In the genomic region with DNA sequence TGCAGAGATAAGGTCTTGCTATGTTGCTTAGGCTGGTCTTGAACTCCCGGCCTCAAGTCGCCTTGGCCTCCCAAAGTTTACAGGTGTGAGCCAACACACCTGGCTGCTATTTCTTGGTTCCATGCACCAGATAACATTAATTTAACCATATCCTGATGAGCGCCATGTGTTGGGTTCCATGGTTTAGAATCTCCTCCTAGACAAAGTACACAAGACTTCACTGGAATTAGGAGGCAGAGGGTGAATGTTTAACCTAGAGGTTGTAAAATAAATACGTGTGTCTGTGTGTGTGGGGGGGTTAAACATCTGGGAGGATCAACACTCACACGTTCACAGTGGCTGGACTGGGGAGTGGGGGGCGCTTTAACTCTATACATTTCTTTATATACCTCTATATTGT, we compare ENCODE assay signal across 23 cellular contexts. TPM values are rescaled to one million over a fixed set of nuclear protein-coding genes. Genes with fewer than 3 reads are reported as not detected.
DNase-seq lines count a peak whose midpoint lies in the region; ATAC-seq, FAIRE-seq and TF ChIP-seq lines count a peak whose summit lies in the region.
"Had no signal": no experiment of that assay in that cellular context is flagged by ENCODE, and none has a peak within 500 bp of the region (broad histone marks: within the 10 kb centered on the region; RNA-seq: fewer than 3 reads in every experiment).

No MANE protein-coding gene starts in this region.

- ATAC-seq in right lobe of liver (peak in 3 of 4 donors; percentile 76 to 84 (median 78)), HG02852 (IDR thresholded peaks at IDR 0.05; ENCODE audit: unreplicated experiment) (no peak)
- ATAC-seq: PC-3 had no signal

- H3K27me3 ChIP-seq in colonic mucosa: no peaks in the 10 kb centered on the region
- no peaks in the 10 kb centered on the region for H3K27me3 ChIP-seq in right lobe of liver
- no peaks in the 10 kb centered on the region for H3K27me3 ChIP-seq in small intestine (ENCODE audit: control insufficient read depth in 2 of 2, insufficient read depth in 2 of 2, low read length in 2 of 2)
- H3K27me3 ChIP-seq in brain microvascular endothelial cell (replicated peaks): no peaks in the 10 kb centered on the region

- H3K4me1 ChIP-seq in colonic mucosa (no peaks in the 10 kb centered on the region), right lobe of liver (peaks cover 0 to 9% (median 0%) of the 10 kb centered on the region in 4 donors), small intestine (ENCODE audit: control insufficient read depth in 2 of 2, insufficient read depth in 1 of 2, low read depth in 1 of 2, low read length in 1 of 2) (peaks cover 0 to 2% of the 10 kb centered on the region in 2 donors)

- no peaks in the 10 kb centered on the region for H3K36me3 ChIP-seq in colonic mucosa
- H3K36me3 ChIP-seq in right lobe of liver: no peaks in the 10 kb centered on the region
- H3K36me3 ChIP-seq in small intestine (ENCODE audit: control insufficient read depth in 2 of 2, insufficient read depth in 2 of 2, low read length in 2 of 2): no peaks in the 10 kb centered on the region
- H3K36me3 ChIP-seq in brain microvascular endothelial cell (replicated peaks): no peaks in the 10 kb centered on the region

- no peak for TF ChIP-seq POLR2A in right lobe of liver (IDR thresholded peaks at IDR 0.05)

- in situ Hi-C loops in brain microvascular endothelial cell (cut with HindIII; ENCODE audit: low pct_ligation_motif_present, low sequenced_read_pairs): no loop called here

- intact Hi-C loops in colonic mucosa (cut with DNase I): no loop called here
- intact Hi-C loops in right lobe of liver (cut with DNase I): no loop called here

- H3K9me3 ChIP-seq in colonic mucosa (no peaks in the 10 kb centered on the region), right lobe of liver (no peaks in the 10 kb centered on the region), small intestine (ENCODE audit: control insufficient read depth, low read depth) (no peaks in the 10 kb centered on the region)

- H3K27ac ChIP-seq in colonic mucosa (no peak overlapping the region), right lobe of liver (no peak overlapping the region), small intestine (ENCODE audit: low read depth in 1 of 2, low read length in 1 of 2) (no peak overlapping the region), brain microvascular endothelial cell (no peak overlapping the region)
- H3K27ac ChIP-seq: HL-60 had no signal

- no peak for FAIRE-seq in small intestine (lab: Jason Lieb, UNC)
- FAIRE-seq: GM12892, GM19239 had no signal

- WGBS in right lobe of liver (ENCODE audit: insufficient coverage, low coverage, low lambda C conversion rate, missing lambda C conversion rate): 42% methylated on average over 6 of the region's 6 CpGs
- WGBS in small intestine, 3 donors: 15 to 60% (median 27%) methylated on average over 6 of the region's 6 CpGs

- H3K9ac ChIP-seq in colonic mucosa (ENCODE audit: low read depth in 2 of 2, low read length in 2 of 2): no peak overlapping the region

- H3K4me3 ChIP-seq in colonic mucosa (no peak overlapping the region), right lobe of liver (no peak overlapping the region), small intestine (ENCODE audit: low read depth in 1 of 2, low read length in 2 of 2) (no peak overlapping the region), brain microvascular endothelial cell (ENCODE audit: low read depth, low read length) (no peak overlapping the region)

- TF ChIP-seq CTCF in colonic mucosa (IDR thresholded peaks at IDR 0.05): no peak
- TF ChIP-seq CTCF in right lobe of liver (IDR thresholded peaks at IDR 0.05): no peak
- TF ChIP-seq CTCF in brain microvascular endothelial cell (IDR thresholded peaks at IDR 0.05; ENCODE audit: low read depth, low read length, missing control alignments): no peak

- peak; percentile 27 for DNase-seq in DMS53 treated with DMSO at 0.1 percent for 48 hours (lab: John Stamatoyannopoulos, UW; ENCODE audit: unreplicated experiment)
- peak; percentile 41 for DNase-seq in colonic mucosa
- peak in 1 of 3 donors; percentile 1 for DNase-seq in right lobe of liver
- peak; percentile 82 for DNase-seq in small intestine
- no peak for DNase-seq in stimulated activated CD4-positive, alpha-beta T cell treated with anti-CD3 and anti-CD28 coated beads, Interleukin-1b, Interleukin-23, amount 100 ng/mL, for 48 hours
- no peak for DNase-seq in brain microvascular endothelial cell
- no peak for DNase-seq in NOMO-1 treated with dmso at 0.1 percent for 144 hours (lab: John Stamatoyannopoulos, UW; ENCODE audit: unreplicated experiment)
- DNase-seq: AML-193; Calu3; DND-41; GDM1; GOT3; KG1; NCI-H1092; NCI-H2107; NCI-H226; NCI-H526 treated with DMSO at 0.1 percent for 48 hours; NK-92 treated with Interleukin-12 subunit alpha and Interleukin-12 subunit beta, amount 100 ng/mL, for 24 hours; PC-3 had no signal

RNA-seq across cellular contexts. Expression of a gene that starts 32.4 kb away (rescaled TPM):
- total RNA-seq in colonic mucosa (under 1 TPM; 0.54 to 0.74 TPM), right lobe of liver (1 to 10 TPM in 5 of 6 experiments, under 1 TPM in 1; 0.18 to 6.2 (median 3.1) TPM)
- 1 to 10 TPM in 1 of 3 donors, under 1 TPM in 1, not detected in 1; 0.63 to 2.2 TPM for polyA plus RNA-seq in small intestine
- total RNA-seq: Calu3 had no signal

Comparison
In these comparisons a context has a peak if more than half of its experiments do, and no peak if none do; other contexts are left out.
1. DNase-seq: peak in DMS53 treated with DMSO at 0.1 percent for 48 hours (single experiment), colonic mucosa (single experiment) and small intestine (single experiment); none in stimulated activated CD4-positive, alpha-beta T cell treated with anti-CD3 and anti-CD28 coated beads, Interleukin-1b, Interleukin-23, amount 100 ng/mL, for 48 hours (single experiment), brain microvascular endothelial cell (single experiment) and NOMO-1 treated with dmso at 0.1 percent for 144 hours (single experiment).